ENCODE assay signal across 1 cellular context in genomic region chr1:182493063-182493462, GRCh38.
TF ChIP-seq lines count a peak whose summit lies in the region.

No MANE protein-coding gene starts in this region.

TF ChIP-seq in SK-N-SH, 30 proteins besides CTCF, POLR2A, EP300 and RAD21 (continued from another document):
- TF ChIP-seq, protein P1, sequence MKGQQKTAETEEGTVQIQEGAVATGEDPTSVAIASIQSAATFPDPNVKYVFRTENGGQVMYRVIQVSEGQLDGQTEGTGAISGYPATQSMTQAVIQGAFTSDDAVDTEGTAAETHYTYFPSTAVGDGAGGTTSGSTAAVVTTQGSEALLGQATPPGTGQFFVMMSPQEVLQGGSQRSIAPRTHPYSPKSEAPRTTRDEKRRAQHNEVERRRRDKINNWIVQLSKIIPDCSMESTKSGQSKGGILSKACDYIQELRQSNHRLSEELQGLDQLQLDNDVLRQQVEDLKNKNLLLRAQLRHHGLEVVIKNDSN (IDR thresholded peaks at IDR 0.05; ENCODE audit: borderline replicate concordance, low read depth): no peak
- TF ChIP-seq USF2 (IDR thresholded peaks at IDR 0.05; ENCODE audit: borderline replicate concordance, low read depth, low read length) (no peak), SMC3 (IDR thresholded peaks at IDR 0.05; ENCODE audit: low read depth, low read length) (no peak), FOXM1 (IDR thresholded peaks at IDR 0.05; ENCODE audit: low read depth) (no peak), MEF2A (IDR thresholded peaks at IDR 0.05; ENCODE audit: borderline replicate concordance, low read depth) (no peak), MAX (IDR thresholded peaks at IDR 0.05; ENCODE audit: low read depth) (no peak), RFX5 (IDR thresholded peaks at IDR 0.05; ENCODE audit: low read length) (no peak)
- TF ChIP-seq, protein P2, sequence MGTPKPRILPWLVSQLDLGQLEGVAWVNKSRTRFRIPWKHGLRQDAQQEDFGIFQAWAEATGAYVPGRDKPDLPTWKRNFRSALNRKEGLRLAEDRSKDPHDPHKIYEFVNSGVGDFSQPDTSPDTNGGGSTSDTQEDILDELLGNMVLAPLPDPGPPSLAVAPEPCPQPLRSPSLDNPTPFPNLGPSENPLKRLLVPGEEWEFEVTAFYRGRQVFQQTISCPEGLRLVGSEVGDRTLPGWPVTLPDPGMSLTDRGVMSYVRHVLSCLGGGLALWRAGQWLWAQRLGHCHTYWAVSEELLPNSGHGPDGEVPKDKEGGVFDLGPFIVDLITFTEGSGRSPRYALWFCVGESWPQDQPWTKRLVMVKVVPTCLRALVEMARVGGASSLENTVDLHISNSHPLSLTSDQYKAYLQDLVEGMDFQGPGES (IDR thresholded peaks at IDR 0.05; ENCODE audit: low read depth, low read length): no peak
